Comparison of ENCODE assay signal across 4 cellular contexts in the genomic region with DNA sequence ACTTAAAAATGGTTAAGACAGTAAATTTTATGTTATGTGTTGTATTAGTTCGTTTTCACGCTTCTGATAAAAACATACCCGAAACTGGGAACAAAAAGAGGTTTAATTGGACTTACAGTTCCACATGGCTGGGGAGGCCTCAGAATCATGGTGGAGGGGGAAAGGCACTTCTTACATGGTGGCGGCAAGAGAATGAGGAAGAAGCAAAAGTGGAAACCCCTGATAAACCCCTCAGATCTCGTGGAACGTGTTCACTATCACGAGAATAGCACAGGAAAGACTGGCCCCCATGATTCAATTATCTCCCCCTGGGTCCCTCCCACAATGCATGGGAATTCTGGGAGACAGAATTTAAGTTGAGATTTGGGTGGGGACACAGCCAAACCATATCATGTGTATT. TPM values are rescaled to one million over a fixed set of nuclear protein-coding genes. Genes with fewer than 3 reads are reported as not detected.
"Had no signal": no experiment of that assay in that cellular context is flagged by ENCODE, and none has a peak within 500 bp of the region (broad histone marks: within the 10 kb centered on the region; RNA-seq: fewer than 3 reads in every experiment).

No MANE protein-coding gene starts in this region.

RNA-seq across cellular contexts. Expression of a gene that starts 18.3 kb away (rescaled TPM):
- total RNA-seq: LHCN-M2, MCF 10A, NCI-H460 had no signal

RNA-seq across cellular contexts. Expression of a gene that starts 25.7 kb away (rescaled TPM):
- total RNA-seq: LHCN-M2, M059J, MCF 10A, NCI-H460 had no signal

RNA-seq across cellular contexts. Expression of a gene that starts 39.6 kb away (rescaled TPM):
- total RNA-seq: LHCN-M2, M059J, MCF 10A, NCI-H460 had no signal
